8 cellular contexts compared by ENCODE assay signal in the genomic region with DNA sequence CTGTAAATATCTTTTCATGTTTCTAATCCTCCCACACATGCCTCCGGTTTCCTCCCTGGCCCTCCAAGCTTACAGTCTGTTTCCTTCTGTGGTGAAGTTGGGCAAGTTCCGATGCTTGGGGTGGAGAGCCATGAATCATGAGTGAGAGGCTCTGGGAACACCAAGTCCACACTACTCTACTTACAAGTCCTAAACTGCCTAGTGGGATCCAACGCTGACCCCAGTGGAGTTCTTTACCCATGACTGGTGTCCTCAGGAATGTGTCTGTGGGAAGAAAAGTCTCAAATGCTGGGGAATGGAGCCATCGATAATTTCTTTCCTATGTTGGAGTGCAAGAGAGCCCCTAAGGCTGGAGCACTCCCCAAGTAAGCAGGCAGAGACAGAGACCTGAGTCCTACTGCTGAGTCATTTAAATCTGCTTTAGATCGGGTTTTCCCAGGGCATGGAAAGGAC.
A peak's percentile ranks its signal among the peaks of the same experiment; 100 is the strongest.
DNase-seq lines count a peak whose midpoint lies in the region; ATAC-seq and TF ChIP-seq lines count a peak whose summit lies in the region.

No MANE protein-coding gene starts in this region.

- no peak for TF ChIP-seq POLR2A in GM18505 (IDR thresholded peaks at IDR 0.05; ENCODE audit: borderline replicate concordance, extremely low read depth, insufficient read depth, insufficient read length)

- no peak for ATAC-seq in GM18505 (IDR thresholded peaks at IDR 0.05; ENCODE audit: unreplicated experiment)
- ATAC-seq in HG02970 (IDR thresholded peaks at IDR 0.05; ENCODE audit: low FRiP score, unreplicated experiment), result no peak

- no peak overlapping the region for H3K4me3 ChIP-seq in HFF-Myc (replicated peaks; ENCODE audit: low read depth, low read length)

- peak; percentile 94 for DNase-seq in HFF-Myc (ENCODE audit: extremely low read depth, low read depth)
- peak; percentile 69 for DNase-seq in activated CD4-positive, alpha-beta T cell treated with anti-CD3 and anti-CD28 coated beads for 48 hours
- DNase-seq in foreskin melanocyte, result peak; percentile 38
- peak in 2 of 3 donors; percentile 37 to 52 for DNase-seq in stimulated activated CD4-positive, alpha-beta T cell treated with anti-CD3 and anti-CD28 coated beads, Interleukin-12 subunit alpha, Interleukin-12 subunit beta, amount 100 ng/mL, for 48 hours (ENCODE audit: low read depth in 2 of 3, low spot score in 1 of 3)
- no peak for DNase-seq in activated CD8-positive, alpha-beta memory T cell treated with anti-CD3 and anti-CD28 coated beads for 24 hours
- DNase-seq in effector CD8-positive, alpha-beta T cell (lab: John Stamatoyannopoulos, UW), result no peak

- TF ChIP-seq CTCF in HFF-Myc (IDR thresholded peaks at IDR 0.05; ENCODE audit: low read depth, low read length, missing control alignments), result no peak

Comparison
In these comparisons a context has a peak if more than half of its experiments do, and no peak if none do; other contexts are left out.
1. DNase-seq: peak in HFF-Myc (single experiment), activated CD4-positive, alpha-beta T cell treated with anti-CD3 and anti-CD28 coated beads for 48 hours (single experiment), foreskin melanocyte (single experiment) and stimulated activated CD4-positive, alpha-beta T cell treated with anti-CD3 and anti-CD28 coated beads, Interleukin-12 subunit alpha, Interleukin-12 subunit beta, amount 100 ng/mL, for 48 hours (2 of 3); none in activated CD8-positive, alpha-beta memory T cell treated with anti-CD3 and anti-CD28 coated beads for 24 hours (single experiment) and effector CD8-positive, alpha-beta T cell (single experiment).